1 cellular context compared by ENCODE assay signal in the genomic region with DNA sequence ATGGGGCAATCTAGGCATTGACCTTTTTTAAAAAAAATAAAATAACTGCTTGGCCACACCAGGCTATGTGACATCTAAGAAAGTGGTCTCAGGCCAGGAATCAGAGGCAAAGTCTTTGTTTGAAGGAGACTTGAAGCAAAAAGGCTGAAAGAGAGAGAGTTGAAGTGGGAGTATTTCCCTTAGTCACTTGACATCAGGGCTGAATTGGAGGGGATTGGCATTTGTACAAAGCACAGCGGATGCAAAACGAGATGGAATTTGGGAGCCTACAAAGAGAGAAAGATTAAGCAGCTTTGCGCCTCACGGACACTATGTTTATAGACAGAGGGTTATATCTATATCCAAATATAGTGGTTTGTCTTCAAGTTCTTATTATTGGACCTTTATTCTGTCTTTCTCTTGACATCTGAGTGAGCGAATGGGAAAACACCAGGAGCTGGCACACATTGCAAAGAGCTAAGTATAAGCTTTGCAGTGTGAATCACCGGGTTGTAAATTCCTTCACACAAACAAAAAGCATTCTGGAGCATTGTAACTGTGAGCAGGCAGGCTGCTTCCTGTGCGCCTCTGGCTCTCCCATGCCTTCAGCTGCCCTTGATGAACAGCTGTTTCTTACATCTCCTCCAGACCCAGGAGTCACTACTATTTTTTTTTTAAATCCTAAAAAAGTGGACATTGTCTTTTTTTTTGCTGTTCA.
TF ChIP-seq lines count a peak whose summit lies in the region.

No MANE protein-coding gene starts in this region.

TF ChIP-seq in SK-N-SH, 30 proteins besides CTCF, POLR2A, EP300 and RAD21 (continued from another document):
- TF ChIP-seq SMC3 (IDR thresholded peaks at IDR 0.05; ENCODE audit: low read depth, low read length) (no peak), NFIC (IDR thresholded peaks at IDR 0.05; ENCODE audit: borderline replicate concordance) (no peak), MXI1 (IDR thresholded peaks at IDR 0.05; ENCODE audit: low read depth, low read length) (no peak), YY1 (IDR thresholded peaks at IDR 0.05; ENCODE audit: low read depth) (no peak)
